In genomic region chr20:1905009-1905408, GRCh38 we compare ENCODE assay signal across 25 cellular contexts.
"Had no signal": no experiment of that assay in that cellular context is flagged by ENCODE, and none has a peak within 500 bp of the region (broad histone marks: within the 10 kb centered on the region; RNA-seq: fewer than 3 reads in every experiment).

No MANE protein-coding gene starts in this region.

- H3K27ac ChIP-seq: epithelial cell of prostate, gastrocnemius medialis, hepatocyte, left lung, parathyroid adenoma, right lobe of liver, stomach, thoracic aorta, tibial nerve, upper lobe of left lung had no signal

- H3K4me1 ChIP-seq: parathyroid adenoma had no signal

- H2AFZ ChIP-seq: hepatocyte, parathyroid adenoma had no signal

- H3K27me3 ChIP-seq: gastrocnemius medialis, hepatocyte, right lobe of liver, stomach, tibial nerve, upper lobe of left lung had no signal

- H3K36me3 ChIP-seq: gastrocnemius medialis had no signal

- ATAC-seq: esophagus mucosa; gastrocnemius medialis; left lung; naive thymus-derived CD8-positive, alpha-beta T cell; right lobe of liver had no signal

- H3K4me3 ChIP-seq: gastrocnemius medialis, hepatocyte, left lung, right lobe of liver, stomach, thoracic aorta, tibial nerve, upper lobe of left lung had no signal

- H3K9ac ChIP-seq: parathyroid adenoma had no signal

- H3K9me3 ChIP-seq: gastrocnemius medialis, left lung, right lobe of liver, stomach, thoracic aorta, tibial nerve, upper lobe of left lung had no signal

- DNase-seq: cerebellar nuclear complex; effector CD8-positive, alpha-beta T cell; endodermal cell; foreskin fibroblast; gastrocnemius medialis; head of caudate nucleus; kidney; left cardiac atrium; left lung; mesenchymal stem cell; naive thymus-derived CD8-positive, alpha-beta T cell; nephron progenitor cell; right lobe of liver; small intestine; stimulated activated CD4-positive, alpha-beta T cell treated with anti-CD3 and anti-CD28 coated beads, Interleukin-15, amount 100 ng/mL, for 24 hours; stimulated activated CD4-positive, alpha-beta T cell treated with anti-CD3 and anti-CD28 coated beads, Interleukin-2, amount 100 ng/mL, for 48 hours; stimulated activated naive CD4-positive, alpha-beta T cell treated with Interleukin-2 at 50 U/mL for 16 hours; stomach; upper lobe of left lung had no signal

- H3K4me2 ChIP-seq: hepatocyte had no signal
